In the genomic region with DNA sequence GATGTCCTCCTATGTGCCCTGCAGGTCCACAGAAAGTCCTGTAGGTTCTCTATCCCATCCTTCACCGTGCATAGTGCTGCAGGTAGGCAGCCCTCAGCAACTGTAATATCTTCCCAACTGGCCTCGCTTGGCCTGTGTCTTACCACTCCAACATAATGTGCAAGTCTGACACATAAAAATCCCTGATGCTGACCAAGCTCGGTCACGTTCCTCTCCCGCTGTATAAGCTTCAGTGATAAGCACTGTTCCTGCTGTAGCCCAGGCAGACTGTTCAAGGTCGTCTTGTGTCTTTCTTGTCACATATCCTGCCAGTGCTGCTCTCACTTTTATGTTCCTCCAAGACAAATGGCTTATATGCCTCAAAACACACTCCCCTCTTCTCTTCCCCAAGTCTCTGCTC, we compare ENCODE assay signal across 20 cellular contexts. TPM values are rescaled to one million over a fixed set of nuclear protein-coding genes. Genes with fewer than 3 reads are reported as not detected.
"Had no signal": no experiment of that assay in that cellular context is flagged by ENCODE, and none has a peak within 500 bp of the region (broad histone marks: within the 10 kb centered on the region; RNA-seq: fewer than 3 reads in every experiment).

No MANE protein-coding gene starts in this region.

- H3K4me3 Mint-ChIP-seq: dendritic cell treated with granulocyte-macrophage colony-stimulating factor and Interleukin-4, amounts not matched to agents 40 ng/mL and 50 ng/mL, for 4 days; neural crest cell; T-helper 1 cell treated with Interleukin-12 subunit alpha and Interleukin-12 subunit beta and Interleukin-4 antibody, amounts not matched to agents 30 μg/mL and 1 μg/mL, for 36 hours had no signal

- H3K27ac Mint-ChIP-seq: dendritic cell treated with granulocyte-macrophage colony-stimulating factor and Interleukin-4, amounts not matched to agents 40 ng/mL and 50 ng/mL, for 4 days; T-helper 1 cell treated with Interleukin-12 subunit alpha and Interleukin-12 subunit beta and Interleukin-4 antibody, amounts not matched to agents 30 μg/mL and 1 μg/mL, for 36 hours had no signal

- H3K4me1 ChIP-seq: breast epithelium, thyroid gland had no signal

- H3K27me3 Mint-ChIP-seq: dendritic cell treated with granulocyte-macrophage colony-stimulating factor and Interleukin-4, amounts not matched to agents 40 ng/mL and 50 ng/mL, for 4 days had no signal

- ATAC-seq: left lobe of liver, sciatic nerve had no signal

- H3K27ac ChIP-seq: breast epithelium, epithelial cell of prostate, ovary, SJSA1, thyroid gland, VCaP had no signal

- H3K9me3 ChIP-seq: breast epithelium, ovary, SJSA1, thyroid gland had no signal

- H3K27me3 ChIP-seq: breast epithelium, ovary, SJSA1, thyroid gland had no signal

- DNase-seq: activated CD4-positive, CD25-positive, alpha-beta regulatory T cell treated with anti-CD3 and anti-CD28 coated beads, Interleukin-2, amount 50 U/mL, for 72 hours; activated naive CD4-positive, alpha-beta T cell; activated T-cell treated with anti-CD3 and anti-CD28 coated beads for 4 hours; aorta; effector CD8-positive, alpha-beta T cell; foreskin fibroblast; mammary epithelial cell; ovary; stimulated activated CD4-positive, alpha-beta T cell treated with anti-CD3 and anti-CD28 coated beads, Interleukin-4, amount 100 ng/mL, for 1 hour; thyroid gland had no signal

- H3K36me3 ChIP-seq: breast epithelium, ovary, SJSA1, thyroid gland had no signal

- H3K9me3 Mint-ChIP-seq: dendritic cell treated with granulocyte-macrophage colony-stimulating factor and Interleukin-4, amounts not matched to agents 40 ng/mL and 50 ng/mL, for 4 days; neural crest cell; T-helper 1 cell treated with Interleukin-12 subunit alpha and Interleukin-12 subunit beta and Interleukin-4 antibody, amounts not matched to agents 30 μg/mL and 1 μg/mL, for 36 hours had no signal

- H3K4me3 ChIP-seq: breast epithelium, ovary, SJSA1, smooth muscle cell, thyroid gland had no signal

RNA-seq across cellular contexts. Expression of a gene that starts 19.4 kb away (rescaled TPM):
- total RNA-seq: smooth muscle cell had no signal
